18 cellular contexts compared by ENCODE assay signal in genomic region chr2:28993211-28993960, GRCh38. TPM values are rescaled to one million over a fixed set of nuclear protein-coding genes. Genes with fewer than 3 reads are reported as not detected.
A peak's percentile ranks its signal among the peaks of the same experiment; 100 is the strongest.
DNase-seq lines count a peak whose midpoint lies in the region; ATAC-seq and TF ChIP-seq lines count a peak whose summit lies in the region.
"Had no signal": no experiment of that assay in that cellular context is flagged by ENCODE, and none has a peak within 500 bp of the region (broad histone marks: within the 10 kb centered on the region; RNA-seq: fewer than 3 reads in every experiment).

No MANE protein-coding gene starts in this region.

- TF ChIP-seq CTCF in RWPE1 (conservative IDR thresholded peaks at IDR 0.05; ENCODE audit: low read depth) = no peak
- no peak for TF ChIP-seq CTCF in left lung (IDR thresholded peaks at IDR 0.05)
- TF ChIP-seq CTCF in ovary (IDR thresholded peaks at IDR 0.05) = no peak

- 80 to 91% (median 89%) methylated on average over 6 of the region's 6 CpGs for WGBS in ovary, 3 donors

- H3K27me3 ChIP-seq in left lung (no peaks in the 10 kb centered on the region), ovary (no peaks in the 10 kb centered on the region)
- H3K27me3 ChIP-seq: heart right ventricle had no signal

- no peak for TF ChIP-seq POLR2A in ovary (IDR thresholded peaks at IDR 0.05)

- DNase-seq in HPDE6-E6E7 (ENCODE audit: extremely low spot score) (peak; percentile 41), RWPE1 (ENCODE audit: low spot score) (peak; percentile 56), left lung (peak in 1 of 2 donors; percentile 74), ovary (no peak)
- no peak for DNase-seq in stimulated activated effector memory CD8-positive, alpha-beta T cell treated with anti-CD3 and anti-CD28 coated beads, Interleukin-12 subunit alpha, Interleukin-12 subunit beta, amount 100 ng/mL, for 72 hours (ENCODE audit: low spot score in 2 of 2)
- DNase-seq in naive thymus-derived CD8-positive, alpha-beta T cell = no peak
- DNase-seq in activated CD8-positive, alpha-beta memory T cell treated with anti-CD3 and anti-CD28 coated beads, Interleukin-2, amount 50 U/mL, for 48 hours = no peak
- DNase-seq: activated CD4-positive, CD25-positive, alpha-beta regulatory T cell; activated effector memory CD4-positive, alpha-beta T cell treated with anti-CD3 and anti-CD28 coated beads, Interleukin-2, amount 50 U/mL, for 16 hours; heart right ventricle; left cardiac atrium; NCI-H1417 treated with DMSO at 0.1 percent for 48 hours; NCI-H446; OCI-M1; stimulated activated naive CD4-positive, alpha-beta T cell had no signal

- H3K36me3 Mint-ChIP-seq in stimulated activated effector memory CD8-positive, alpha-beta T cell treated with anti-CD3 and anti-CD28 coated beads, Interleukin-12 subunit alpha, Interleukin-12 subunit beta, amount 100 ng/mL, for 72 hours = no peaks in the 10 kb centered on the region
- no peaks in the 10 kb centered on the region for H3K36me3 Mint-ChIP-seq in naive thymus-derived CD8-positive, alpha-beta T cell

- no peak for TF ChIP-seq EP300 in ovary (IDR thresholded peaks at IDR 0.05)

- POLR2A ChIA-PET in RWPE1 (lab: Yijun Ruan, JAX; ENCODE audit: low non-redundant PET) = no interaction called here
- POLR2A ChIA-PET in naive thymus-derived CD8-positive, alpha-beta T cell (lab: Charles Lee) = no interaction called here

- peak; percentile 94 for ATAC-seq in left lung
- ATAC-seq in stimulated activated effector memory CD8-positive, alpha-beta T cell treated with anti-CD3 and anti-CD28 coated beads, Interleukin-12 subunit alpha, Interleukin-12 subunit beta, amount 100 ng/mL, for 72 hours = no peak
- ATAC-seq in naive thymus-derived CD8-positive, alpha-beta T cell = no peak

- no peaks in the 10 kb centered on the region for H3K9me3 Mint-ChIP-seq in stimulated activated effector memory CD8-positive, alpha-beta T cell treated with anti-CD3 and anti-CD28 coated beads, Interleukin-12 subunit alpha, Interleukin-12 subunit beta, amount 100 ng/mL, for 72 hours
- H3K9me3 Mint-ChIP-seq in naive thymus-derived CD8-positive, alpha-beta T cell = no peaks in the 10 kb centered on the region

- CTCF ChIA-PET in RWPE1 (lab: Yijun Ruan, JAX) = no interaction called here

- no peak overlapping the region for H3K4me3 Mint-ChIP-seq in stimulated activated effector memory CD8-positive, alpha-beta T cell treated with anti-CD3 and anti-CD28 coated beads, Interleukin-12 subunit alpha, Interleukin-12 subunit beta, amount 100 ng/mL, for 72 hours
- no peak overlapping the region for H3K4me3 Mint-ChIP-seq in naive thymus-derived CD8-positive, alpha-beta T cell

- H3K27ac ChIP-seq in RWPE1 = peak overlapping the region; percentile 88
- no peak overlapping the region for H3K27ac ChIP-seq in left lung
- H3K27ac ChIP-seq in ovary = no peak overlapping the region
- H3K27ac ChIP-seq: coronary artery, heart right ventricle, KMS-11 had no signal

- H3K4me1 Mint-ChIP-seq in stimulated activated effector memory CD8-positive, alpha-beta T cell treated with anti-CD3 and anti-CD28 coated beads, Interleukin-12 subunit alpha, Interleukin-12 subunit beta, amount 100 ng/mL, for 72 hours = peaks cover 17% of the 10 kb centered on the region
- peaks cover 0 to 9% (median 6%) of the 10 kb centered on the region in 4 donors for H3K4me1 Mint-ChIP-seq in naive thymus-derived CD8-positive, alpha-beta T cell

- H3K4me1 ChIP-seq in left lung (peaks cover 0 to 4% of the 10 kb centered on the region in 2 donors), ovary (ENCODE audit: insufficient read depth) (no peaks in the 10 kb centered on the region)

- intact Hi-C loops in left lung (cut with DNase I) (no loop called here), ovary (cut with DNase I) (no loop called here)

- H3K36me3 ChIP-seq in left lung (no peaks in the 10 kb centered on the region), ovary (no peaks in the 10 kb centered on the region)
- H3K36me3 ChIP-seq: heart right ventricle had no signal

- peak overlapping the region; percentile 45 for H3K27ac Mint-ChIP-seq in stimulated activated effector memory CD8-positive, alpha-beta T cell treated with anti-CD3 and anti-CD28 coated beads, Interleukin-12 subunit alpha, Interleukin-12 subunit beta, amount 100 ng/mL, for 72 hours
- peak overlapping the region in 1 of 10 donors; percentile 44 for H3K27ac Mint-ChIP-seq in naive thymus-derived CD8-positive, alpha-beta T cell

- H3K4me3 ChIP-seq in left lung = no peak overlapping the region
- no peak overlapping the region for H3K4me3 ChIP-seq in ovary
- H3K4me3 ChIP-seq: coronary artery, heart right ventricle, skin epidermis had no signal

- no peaks in the 10 kb centered on the region for H3K27me3 Mint-ChIP-seq in naive thymus-derived CD8-positive, alpha-beta T cell

- H3K9me3 ChIP-seq in left lung = no peaks in the 10 kb centered on the region
- no peaks in the 10 kb centered on the region for H3K9me3 ChIP-seq in ovary
- H3K9me3 ChIP-seq: heart right ventricle had no signal

RNA-seq across cellular contexts. Expression of gene TOGARAM2, which starts 12.3 kb away (rescaled TPM):
- total RNA-seq in left lung (1 to 10 TPM; 1.5 to 7.3 TPM), ovary (10 to 100 TPM in 1 of 7 donors, 1 to 10 TPM in 5, under 1 TPM in 1; 0.95 to 21.1 (median 1.8) TPM)
- under 1 TPM; 0.47 to 0.75 TPM for total RNA-seq in naive thymus-derived CD8-positive, alpha-beta T cell
- polyA plus RNA-seq in naive thymus-derived CD8-positive, alpha-beta T cell = 1 to 10 TPM in 1 of 3 donors, under 1 TPM in 1, not detected in 1; 0.32 to 1.9 TPM
- under 1 TPM; 0.33 to 0.58 TPM for polyA plus RNA-seq in ovary

Comparison
In these comparisons a context has a peak if more than half of its experiments do, and no peak if none do; other contexts are left out.
1. DNase-seq: peak in HPDE6-E6E7 (single experiment) and RWPE1 (single experiment); none in stimulated activated effector memory CD8-positive, alpha-beta T cell treated with anti-CD3 and anti-CD28 coated beads, Interleukin-12 subunit alpha, Interleukin-12 subunit beta, amount 100 ng/mL, for 72 hours (0 of 2), naive thymus-derived CD8-positive, alpha-beta T cell (0 of 10), activated CD8-positive, alpha-beta memory T cell treated with anti-CD3 and anti-CD28 coated beads, Interleukin-2, amount 50 U/mL, for 48 hours (single experiment) and ovary (0 of 5).